In the genomic region with DNA sequence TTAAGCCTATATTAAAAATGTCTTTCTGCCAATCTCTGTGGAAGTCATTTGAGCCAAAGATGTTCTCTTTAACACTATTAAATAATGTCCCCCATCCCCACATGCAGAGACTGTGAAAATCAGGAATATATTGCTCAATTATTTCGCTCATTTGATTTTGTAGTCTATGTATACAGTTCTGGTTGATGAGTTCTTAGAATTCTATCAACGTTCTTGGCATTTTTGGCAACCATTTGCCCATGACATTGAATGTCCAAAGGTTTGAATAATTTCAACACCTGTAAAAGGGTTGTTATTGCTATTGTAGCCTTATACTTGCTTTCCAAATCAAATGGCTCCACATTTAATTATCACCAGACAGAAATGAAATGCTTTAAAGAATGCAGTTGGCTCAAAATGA, we compare ENCODE assay signal across 3 cellular contexts.
"Had no signal": no experiment of that assay in that cellular context is flagged by ENCODE, and none has a peak within 500 bp of the region (broad histone marks: within the 10 kb centered on the region; RNA-seq: fewer than 3 reads in every experiment).

No MANE protein-coding gene starts in this region.

- H3K4me3 ChIP-seq: GM12878 had no signal

- DNase-seq: GDM1, GF-D8 had no signal

- ATAC-seq: GM12878 had no signal
